In the genomic region with DNA sequence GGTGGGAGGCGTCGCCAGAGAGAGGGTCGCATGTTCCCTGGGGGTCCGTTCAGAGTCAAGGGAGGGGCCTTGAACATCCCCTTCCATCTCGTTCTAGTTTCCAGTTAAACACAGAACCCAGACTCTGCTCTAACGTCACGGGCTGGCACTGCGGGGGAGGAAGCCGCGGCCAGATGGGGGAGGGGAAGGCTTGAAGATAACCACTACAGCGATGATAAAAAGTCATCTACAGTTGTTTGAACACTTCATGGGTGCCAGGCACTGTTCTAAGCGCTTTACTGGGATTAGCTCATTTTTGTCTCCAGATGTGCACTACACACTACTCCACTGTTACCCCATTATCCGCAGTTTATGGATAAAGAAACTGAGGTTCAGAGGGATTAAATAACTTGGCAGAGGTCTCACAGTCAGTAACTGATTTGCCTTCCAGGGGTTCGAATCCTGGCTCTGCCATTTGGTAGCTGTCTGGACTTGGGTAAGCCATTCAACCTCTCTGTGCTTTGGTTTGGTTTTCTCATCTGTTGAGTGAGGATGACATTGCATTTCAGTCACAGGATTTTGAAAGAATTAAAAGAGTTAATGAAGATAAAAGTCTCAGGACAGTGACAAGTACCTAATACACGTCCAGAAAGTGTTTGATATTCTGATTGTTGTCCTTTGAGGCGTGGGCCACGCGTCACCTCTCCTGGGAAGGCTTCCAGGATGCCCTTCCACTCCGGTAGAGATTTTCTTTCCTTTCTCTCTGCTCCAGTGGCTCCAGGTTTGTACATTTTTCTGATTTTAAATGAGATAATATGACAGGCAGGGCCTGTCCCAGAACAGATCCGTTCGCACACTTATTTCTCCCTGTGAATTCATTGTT, we compare ENCODE assay signal across 8 cellular contexts. TPM values are rescaled to one million over a fixed set of nuclear protein-coding genes. Genes with fewer than 3 reads are reported as not detected.
DNase-seq lines count a peak whose midpoint lies in the region; ATAC-seq and TF ChIP-seq lines count a peak whose summit lies in the region.

No MANE protein-coding gene starts in this region.

- ATAC-seq in Right ventricle myocardium superior (ENCODE audit: poor library complexity) (no peak), HG02763 (IDR thresholded peaks at IDR 0.05; ENCODE audit: unreplicated experiment) (no peak)

- no peak overlapping the region for H3K27ac ChIP-seq in right atrium auricular region

- no peaks in the 10 kb centered on the region for H3K27me3 ChIP-seq in right atrium auricular region

- H3K36me3 ChIP-seq in right atrium auricular region: no peaks in the 10 kb centered on the region

- TF ChIP-seq CTCF in right atrium auricular region (IDR thresholded peaks at IDR 0.05): no peak

- H3K4me1 ChIP-seq in right atrium auricular region: peaks cover 0 to 11% of the 10 kb centered on the region in 2 donors

- DNase-seq in Right ventricle myocardium superior (peak; percentile 35), right atrium auricular region (ENCODE audit: low spot score) (no peak), erythroblast (lab: John Stamatoyannopoulos, UW) (peak; percentile 30 to 32), HCEC 1CT (no peak), NCI-H1694 (lab: John Stamatoyannopoulos, UW) (no peak)
- DNase-seq in activated CD4-positive, alpha-beta T cell treated with anti-CD3 and anti-CD28 coated beads, Interleukin-2, amount 50 U/mL, for 4 hours: peak; percentile 54 to 57
- peak; percentile 51 for DNase-seq in stimulated activated CD4-positive, alpha-beta T cell treated with anti-CD3 and anti-CD28 coated beads, Interleukin-12 subunit alpha, Interleukin-12 subunit beta, amount 100 ng/mL, for 4 hours

- intact Hi-C loops in Right ventricle myocardium superior (cut with DNase I): no loop called here

- H3K4me3 ChIP-seq in right atrium auricular region: no peak overlapping the region

- H3K9me3 ChIP-seq in right atrium auricular region: no peaks in the 10 kb centered on the region

- no peak for TF ChIP-seq POLR2A in erythroblast (IDR thresholded peaks at IDR 0.05; ENCODE audit: low read length)

RNA-seq across cellular contexts. Expression of a gene that starts 0.8 kb away (rescaled TPM):
- total RNA-seq in Right ventricle myocardium superior (not detected), right atrium auricular region (not detected)

RNA-seq across cellular contexts. Expression of a gene that starts 13.2 kb away (rescaled TPM):
- total RNA-seq in Right ventricle myocardium superior: not detected
- not detected for total RNA-seq in right atrium auricular region

RNA-seq across cellular contexts. Expression of a gene that starts 48.9 kb away (rescaled TPM):
- 33.6 TPM for total RNA-seq in Right ventricle myocardium superior
- total RNA-seq in right atrium auricular region: 10 to 100 TPM; 35.1 to 38.0 TPM

RNA-seq across cellular contexts. Expression of a gene that starts 49.2 kb away (rescaled TPM):
- total RNA-seq in Right ventricle myocardium superior (16.3 TPM), right atrium auricular region (10 to 100 TPM; 18.2 to 25.4 TPM)

Comparison
In these comparisons a context has a peak if more than half of its experiments do, and no peak if none do; other contexts are left out.
1. DNase-seq: peak in Right ventricle myocardium superior (single experiment), activated CD4-positive, alpha-beta T cell treated with anti-CD3 and anti-CD28 coated beads, Interleukin-2, amount 50 U/mL, for 4 hours (2 of 2), erythroblast (2 of 2) and stimulated activated CD4-positive, alpha-beta T cell treated with anti-CD3 and anti-CD28 coated beads, Interleukin-12 subunit alpha, Interleukin-12 subunit beta, amount 100 ng/mL, for 4 hours (single experiment); none in right atrium auricular region (single experiment), HCEC 1CT (single experiment) and NCI-H1694 (single experiment).